In the genomic region with DNA sequence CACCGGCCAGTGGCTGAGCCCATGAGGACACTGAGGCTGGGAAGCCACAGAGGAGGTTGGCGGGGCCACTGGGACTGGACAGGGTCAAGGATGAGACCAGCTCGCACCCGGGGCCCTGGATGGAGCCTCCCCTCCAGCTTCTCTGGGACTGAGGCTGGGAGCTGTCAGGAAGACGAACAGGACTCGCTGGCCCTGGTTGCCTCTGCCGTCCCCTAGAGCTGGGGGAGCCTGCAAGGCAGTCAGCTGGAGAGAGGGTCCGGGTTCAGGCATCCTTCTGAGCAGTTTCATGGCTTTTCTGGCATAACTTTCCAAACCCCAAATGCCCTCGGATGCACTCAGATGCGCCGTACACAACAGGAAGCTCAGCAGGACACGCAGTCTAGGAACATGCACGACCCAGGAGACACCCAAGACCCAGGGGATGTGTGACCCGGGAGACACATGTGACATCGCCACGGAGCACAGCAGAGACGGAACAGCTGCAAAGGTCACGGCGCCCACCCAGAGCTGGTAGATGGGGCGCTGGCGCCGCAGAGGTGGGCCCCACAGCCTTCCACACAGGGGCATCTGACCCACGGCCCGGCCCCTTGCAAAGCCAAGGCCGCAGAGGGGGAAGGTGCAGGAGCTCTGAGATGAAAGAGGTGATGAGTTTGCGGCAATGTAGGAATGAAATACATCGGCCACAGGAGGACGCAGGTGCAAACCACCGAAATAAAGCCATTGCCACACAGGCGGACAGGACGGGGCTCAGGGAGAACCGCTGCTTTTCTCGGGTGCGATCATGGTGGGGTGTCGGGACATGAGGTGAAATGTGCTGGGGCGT, we compare ENCODE assay signal across 14 cellular contexts. TPM values are rescaled to one million over a fixed set of nuclear protein-coding genes. Genes with fewer than 3 reads are reported as not detected.
DNase-seq lines count a peak whose midpoint lies in the region; ATAC-seq, FAIRE-seq and TF ChIP-seq lines count a peak whose summit lies in the region.
"Had no signal": no experiment of that assay in that cellular context is flagged by ENCODE, and none has a peak within 500 bp of the region (broad histone marks: within the 10 kb centered on the region; RNA-seq: fewer than 3 reads in every experiment).

No MANE protein-coding gene starts in this region.

- TF ChIP-seq POLR2A in K562 (conservative IDR thresholded peaks at IDR 0.05): 0 out of 2 replicates have a peak, but pooled peaks have one; percentile 31

- H3K4me3 Mint-ChIP-seq in type B pancreatic cell (no peak overlapping the region), WTC11 (no peak overlapping the region)
- H3K4me3 Mint-ChIP-seq: activated CD4-positive, alpha-beta memory T cell treated with anti-CD3 and anti-CD28 coated beads, Interleukin-2, amount 10 ng/mL, durations not matched to agents 7 days and 5 days; T-helper 1 cell treated with Interleukin-12 subunit alpha and Interleukin-12 subunit beta and Interleukin-4 antibody, amounts not matched to agents 30 μg/mL and 1 μg/mL, for 36 hours had no signal

- H4K20me1 ChIP-seq in K562 (replicated peaks; ENCODE audit: control insufficient read depth, insufficient read depth, low read length): peaks cover 22% of the 10 kb centered on the region; the same call in 1 of the 2 replicates

- no peak for TF ChIP-seq EP300 in K562 (IDR thresholded peaks at IDR 0.05; ENCODE audit: low read length)

- no peak overlapping the region for H3K4me2 ChIP-seq in K562 (ENCODE audit: insufficient read depth, low read length)

- no peaks in the 10 kb centered on the region for H3K9me1 ChIP-seq in K562 (ENCODE audit: control insufficient read depth, insufficient read depth, low read length)

- no peak overlapping the region for H2AFZ ChIP-seq in K562 (ENCODE audit: low read depth, low read length)

- CTCF ChIA-PET in K562 (lab: Yijun Ruan, JAX; ENCODE audit: low intra/inter-chr PET ratio): no interaction called here
- CTCF ChIA-PET in WTC11 (lab: Charles Lee): interaction anchor here (1.0 kb wide), 1 partner anchor 82 kb away, joined by 3 read pairs; no protein-coding TSS in a partner anchor

- no peak overlapping the region for H3K9ac ChIP-seq in K562 (ENCODE audit: insufficient read depth in 1 of 2, low read depth in 2 of 2, low read length in 2 of 2)

- 57% methylated on average over 36 of the region's 36 CpGs for WGBS in K562 (ENCODE audit: insufficient coverage, low coverage, missing lambda C conversion rate)

- H3K27me3 Mint-ChIP-seq in type B pancreatic cell (peaks cover 5% of the 10 kb centered on the region), WTC11 (ENCODE audit: low read depth) (peaks cover 17% of the 10 kb centered on the region)

- H3K27me3 ChIP-seq in K562 (ENCODE audit: control insufficient read depth in 2 of 2, insufficient read depth in 2 of 2, low read length in 2 of 2) (no peaks in the 10 kb centered on the region), lower lobe of right lung (ENCODE audit: low read depth) (no peaks in the 10 kb centered on the region)

- no peak overlapping the region for H3K27ac Mint-ChIP-seq in type B pancreatic cell
- H3K27ac Mint-ChIP-seq in WTC11: no peak overlapping the region
- H3K27ac Mint-ChIP-seq: activated CD4-positive, alpha-beta memory T cell treated with anti-CD3 and anti-CD28 coated beads, Interleukin-2, amount 10 ng/mL, durations not matched to agents 7 days and 5 days; T-helper 1 cell treated with Interleukin-12 subunit alpha and Interleukin-12 subunit beta and Interleukin-4 antibody, amounts not matched to agents 30 μg/mL and 1 μg/mL, for 36 hours had no signal

- no peaks in the 10 kb centered on the region for H3K79me2 ChIP-seq in K562 (ENCODE audit: control insufficient read depth, insufficient read depth, low read length)

- H3K36me3 ChIP-seq in K562 (ENCODE audit: control insufficient read depth, insufficient read depth, low read length) (no peaks in the 10 kb centered on the region), lower lobe of right lung (no peaks in the 10 kb centered on the region)
- H3K36me3 ChIP-seq: tibial nerve had no signal

- H3K27ac ChIP-seq in K562 (ENCODE audit: extremely low read depth, low read depth, low read length) (no peak overlapping the region), lower lobe of right lung (no peak overlapping the region)
- H3K27ac ChIP-seq: tibial nerve had no signal

- H3K9me3 ChIP-seq in K562 (replicated peaks; ENCODE audit: control insufficient read depth, insufficient read depth, low read depth, low read length): no peaks in the 10 kb centered on the region
- no peaks in the 10 kb centered on the region for H3K9me3 ChIP-seq in lower lobe of right lung
- H3K9me3 ChIP-seq: tibial nerve had no signal

- H3K4me3 ChIP-seq in K562 (no peak overlapping the region), lower lobe of right lung (no peak overlapping the region)
- H3K4me3 ChIP-seq: tibial nerve had no signal

- H3K4me1 Mint-ChIP-seq in type B pancreatic cell (ENCODE audit: unreplicated experiment) (peaks cover 6% of the 10 kb centered on the region), WTC11 (0 out of 2 replicates have a peak, but pooled peaks cover 5% of the 10 kb centered on the region)

- TF ChIP-seq CTCF in K562 (IDR thresholded peaks at IDR 0.05 in 2 of 3, conservative IDR thresholded peaks at IDR 0.05 in 1 of 3; ENCODE audit: insufficient read depth in 2 of 3, low read depth in 1 of 3, low read length in 3 of 3): no peak
- TF ChIP-seq CTCF in lower lobe of right lung (IDR thresholded peaks at IDR 0.05): no peak
- no peak for TF ChIP-seq CTCF in type B pancreatic cell (conservative IDR thresholded peaks at IDR 0.05)
- TF ChIP-seq CTCF in WTC11 (IDR thresholded peaks at IDR 0.05): no peak

- H3K9me3 Mint-ChIP-seq in type B pancreatic cell (no peaks in the 10 kb centered on the region), WTC11 (no peaks in the 10 kb centered on the region)
- H3K9me3 Mint-ChIP-seq: activated CD4-positive, alpha-beta memory T cell treated with anti-CD3 and anti-CD28 coated beads, Interleukin-2, amount 10 ng/mL, durations not matched to agents 7 days and 5 days; T-helper 1 cell treated with Interleukin-12 subunit alpha and Interleukin-12 subunit beta and Interleukin-4 antibody, amounts not matched to agents 30 μg/mL and 1 μg/mL, for 36 hours had no signal

- TF ChIP-seq RAD21 in K562 (CRISPR knock-in tag; conservative IDR thresholded peaks at IDR 0.05 in 1 of 2, IDR thresholded peaks at IDR 0.05 in 1 of 2): no peak

- no TSS peak for BruUV-seq in K562 (replicated peaks; lab: Mats Ljungman, UMichigan)

- intact Hi-C loops in K562 (cut with micrococcal nuclease): loop anchor here (10.0 kb wide), 1 partner anchor 179 kb away; a partner anchor contains a TSS
- intact Hi-C loops in lower lobe of right lung (cut with DNase I): no loop called here

- no peak for ATAC-seq in K562
- no peak for ATAC-seq in lower lobe of right lung
- ATAC-seq in HG02571 (IDR thresholded peaks at IDR 0.05; ENCODE audit: unreplicated experiment): no peak
- ATAC-seq in WTC11: no peak

- POLR2A ChIA-PET in K562 (lab: Yijun Ruan, JAX) (no interaction called here), WTC11 (lab: Charles Lee) (no interaction called here)

- FAIRE-seq in K562 (lab: Jason Lieb, UNC): no peak

- DNase-seq in activated effector memory CD4-positive, alpha-beta T cell treated with anti-CD3 and anti-CD28 coated beads, Interleukin-2, amount 50 U/mL, for 16 hours: peak; percentile 47
- no peak for DNase-seq in activated effector memory CD4-positive, alpha-beta T cell treated with Interleukin-2 at 50 U/mL for 16 hours
- DNase-seq in K562 (ENCODE audit: extremely low read depth in 1 of 4, low spot score in 3 of 4): no peak
- peak; percentile 47 for DNase-seq in lower lobe of right lung
- peak; percentile 68 for DNase-seq in type B pancreatic cell (ENCODE audit: extremely low spot score, unreplicated experiment)
- DNase-seq in HK-2 (ENCODE audit: unreplicated experiment): no peak
- no peak for DNase-seq in WTC11 (ENCODE audit: low spot score)
- DNase-seq: activated CD4-positive, alpha-beta memory T cell treated with anti-CD3 and anti-CD28 coated beads, Interleukin-2, amount 10 ng/mL, durations not matched to agents 7 days and 5 days; DMS153; NCI-H1436 treated with DMSO at 0.1 percent for 48 hours; NCI-H524 had no signal

- H3K36me3 Mint-ChIP-seq in type B pancreatic cell: no peaks in the 10 kb centered on the region
- no peaks in the 10 kb centered on the region for H3K36me3 Mint-ChIP-seq in WTC11

- H3K4me1 ChIP-seq in K562 (replicated peaks in 1 of 2; ENCODE audit: control insufficient read depth in 2 of 2, insufficient read depth in 2 of 2, low read length in 2 of 2) (peaks cover 4 to 52% of the 10 kb centered on the region in 2 experiments; a peak in 4 of 5 replicates), lower lobe of right lung (peaks cover 35% of the 10 kb centered on the region)

- in situ Hi-C loops in K562 (cut with MboI): loop anchor here (5.0 kb wide), 2 partner anchors 96 to 231 kb away; no protein-coding TSS in a partner anchor

TF ChIP-seq in WTC11, 78 proteins besides CTCF, POLR2A, EP300 and RAD21 (continues in another document):
- TF ChIP-seq CBFB (CRISPR knock-in tag; IDR thresholded peaks at IDR 0.05; ENCODE audit: low read depth): no peak
- no peak for TF ChIP-seq NFYB (CRISPR knock-in tag; conservative IDR thresholded peaks at IDR 0.05; ENCODE audit: low read depth)
- TF ChIP-seq ATF1 (CRISPR knock-in tag; IDR thresholded peaks at IDR 0.05): no peak

RNA-seq across cellular contexts. Expression of a gene that starts 17.1 kb away (rescaled TPM):
- 0.11 and 0.28 TPM in 2 replicates for total RNA-seq in K562 (2011; cell fraction: chromatin; rRNA removed; ENCODE audit: low replicate concordance)
- 0.13 and 0.17 TPM in 2 replicates for total RNA-seq in K562 (2011; cell fraction: nucleolus; rRNA removed)
- total RNA-seq in K562 (2011; cell fraction: nucleoplasm; rRNA removed): 0.15 TPM in 1 of 2 replicates, not detected in the other
- total RNA-seq in K562 (2014; rRNA removed) (not detected in 2 replicates), K562 (2014; rRNA removed; fragmentation: Illumina TruSeq; extraction: Trizol) (not detected in 2 replicates), K562 (2015; rRNA removed; fragmentation: Illumina TruSeq; extraction: Trizol) (not detected in 2 replicates), K562 (2021) (0.07 TPM in 2 replicates), lower lobe of right lung (16.2 TPM), type B pancreatic cell (ENCODE audit: low replicate concordance) (3.6 and 5.0 TPM in 2 replicates), WTC11 (2021) (1.8 to 2.1 TPM (median 1.8 TPM) in 3 replicates)
- polyA plus RNA-seq in K562 (2011; rRNA removed) (0.01 and 0.03 TPM in 2 replicates), K562 (2014; fragmentation: Illumina TruSeq; extraction: Trizol) (0.01 TPM in 1 of 2 replicates, not detected in the other), K562 (2014; fragmentation: Nextera tagmentation; extraction: Ambion mirVana) (not detected), K562 (2014; rRNA removed) (not detected in 2 replicates)
- polyA plus RNA-seq in K562 (2011; cell fraction: cytosol; rRNA removed): 0.04 and 0.06 TPM in 2 replicates
- polyA plus RNA-seq in K562 (2011; cell fraction: nucleus; rRNA removed): 0.06 and 0.11 TPM in 2 replicates
- 0.21 and 0.25 TPM in 2 replicates for polyA plus RNA-seq in K562 (2012)
- polyA minus RNA-seq in K562 (2011; rRNA and poly(A)+ RNA removed): 0.11 and 0.12 TPM in 2 replicates
- not detected in 2 replicates for polyA minus RNA-seq in K562 (2011; cell fraction: cytosol; rRNA and poly(A)+ RNA removed)
- not detected in 2 replicates for polyA minus RNA-seq in K562 (2011; cell fraction: nucleus; rRNA and poly(A)+ RNA removed)

Comparison
In these comparisons a context has a peak if more than half of its experiments do, and no peak if none do; other contexts are left out.
1. DNase-seq: peak in activated effector memory CD4-positive, alpha-beta T cell treated with anti-CD3 and anti-CD28 coated beads, Interleukin-2, amount 50 U/mL, for 16 hours (single experiment), lower lobe of right lung (single experiment) and type B pancreatic cell (single experiment); none in activated effector memory CD4-positive, alpha-beta T cell treated with Interleukin-2 at 50 U/mL for 16 hours (single experiment), K562 (0 of 4), HK-2 (single experiment) and WTC11 (single experiment).